ENCODE assay signal across 8 cellular contexts in the genomic region with DNA sequence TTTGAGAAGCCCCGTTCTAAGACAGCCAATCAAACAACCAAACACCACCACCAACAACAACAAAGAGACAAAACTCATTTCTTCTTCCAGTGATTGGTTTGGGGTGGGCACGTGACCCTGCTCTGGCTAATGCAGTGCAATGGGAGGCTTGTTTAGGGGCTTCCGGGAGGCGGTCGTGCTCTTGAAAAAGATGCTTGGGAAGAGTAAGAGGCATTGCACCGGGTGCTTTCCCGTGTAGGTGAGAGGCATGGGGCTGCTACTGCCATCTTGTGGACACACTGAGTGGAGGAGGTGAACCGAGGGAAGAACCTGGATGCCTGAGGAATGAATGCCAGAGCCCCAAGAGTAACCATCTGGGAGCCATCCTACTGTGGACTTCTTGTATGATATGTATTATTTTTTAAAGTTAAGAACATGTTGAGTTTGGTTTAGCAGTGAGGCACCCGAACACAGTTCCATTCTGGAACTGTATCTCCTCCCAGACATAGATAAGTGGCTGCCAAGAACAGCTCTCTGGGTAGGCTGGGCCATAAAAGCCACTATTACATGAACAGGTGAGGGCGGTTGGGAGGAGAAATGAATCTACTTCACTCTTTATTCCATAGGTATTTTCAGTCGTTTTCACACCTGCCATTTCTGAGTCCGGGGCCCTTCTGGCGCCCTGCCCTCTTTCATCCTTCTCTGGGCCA. TPM values are rescaled to one million over a fixed set of nuclear protein-coding genes. Genes with fewer than 3 reads are reported as not detected.
A peak's percentile ranks its signal among the peaks of the same experiment; 100 is the strongest.
DNase-seq lines count a peak whose midpoint lies in the region; ATAC-seq and TF ChIP-seq lines count a peak whose summit lies in the region.

No MANE protein-coding gene starts in this region.

- H3K4me3 ChIP-seq in BLaER1 (peak overlapping the region; percentile 51), foreskin fibroblast (ENCODE audit: low read depth in 1 of 2, low read length in 2 of 2) (no peak overlapping the region), prostate gland (no peak overlapping the region)

- H3K27ac ChIP-seq in BLaER1 (peak overlapping the region; percentile 86), prostate gland (no peak overlapping the region)

- TF ChIP-seq CTCF in foreskin fibroblast (IDR thresholded peaks at IDR 0.05; ENCODE audit: low read depth, low read length), result peak; percentile 81
- TF ChIP-seq CTCF in prostate gland (IDR thresholded peaks at IDR 0.05), result peak in 3 of 4 experiments; percentile 41 to 62 (median 62)

- no peaks in the 10 kb centered on the region for H4K20me1 ChIP-seq in BLaER1

- H3K27me3 ChIP-seq in BLaER1 (no peaks in the 10 kb centered on the region), prostate gland (replicated peaks; ENCODE audit: insufficient read depth) (no peaks in the 10 kb centered on the region)

- DNase-seq in NCI-H2171 (lab: John Stamatoyannopoulos, UW) (peak; percentile 10), foreskin fibroblast (peak; percentile 14 to 66), prostate gland (ENCODE audit: low spot score) (peak; percentile 52), superior temporal gyrus (ENCODE audit: extremely low spot score) (no peak)
- peak; percentile 72 for DNase-seq in activated CD8-positive, alpha-beta memory T cell treated with anti-CD3 and anti-CD28 coated beads, Interleukin-2, amount 50 U/mL, for 48 hours

- peak overlapping the region; percentile 74 for H3K4me2 ChIP-seq in BLaER1

- H3K36me3 ChIP-seq in BLaER1 (0 out of 2 replicates have a peak, but pooled peaks cover 10% of the 10 kb centered on the region), prostate gland (no peaks in the 10 kb centered on the region)

- H3K9me3 ChIP-seq in BLaER1 (peaks cover 6% of the 10 kb centered on the region; the same call in 1 of the 2 replicates), prostate gland (no peaks in the 10 kb centered on the region)

- intact Hi-C loops in prostate gland (cut with DNase I), result loop anchor here (5.0 kb wide), 1 partner anchor 238 kb away; no protein-coding TSS in a partner anchor

- peak overlapping the region; percentile 63; the same call in 1 of the 2 replicates for H3K9ac ChIP-seq in BLaER1

- ATAC-seq in GM18498 (IDR thresholded peaks at IDR 0.05; ENCODE audit: unreplicated experiment) (peak; percentile 42), HG02970 (IDR thresholded peaks at IDR 0.05; ENCODE audit: low FRiP score, unreplicated experiment) (peak; percentile 50)

- 48% methylated on average over 13 of the region's 13 CpGs for WGBS in prostate gland

- H3K4me1 ChIP-seq in BLaER1 (peaks cover 60% of the 10 kb centered on the region), prostate gland (replicated peaks) (no peaks in the 10 kb centered on the region)

- TF ChIP-seq POLR2A in prostate gland (IDR thresholded peaks at IDR 0.05), result no peak

RNA-seq across cellular contexts. Expression of gene ARHGAP25, which starts 19.1 kb away (rescaled TPM):
- total RNA-seq in prostate gland, result 1 to 10 TPM; 5.0 to 6.2 TPM
